22 cellular contexts compared by ENCODE assay signal in the genomic region with DNA sequence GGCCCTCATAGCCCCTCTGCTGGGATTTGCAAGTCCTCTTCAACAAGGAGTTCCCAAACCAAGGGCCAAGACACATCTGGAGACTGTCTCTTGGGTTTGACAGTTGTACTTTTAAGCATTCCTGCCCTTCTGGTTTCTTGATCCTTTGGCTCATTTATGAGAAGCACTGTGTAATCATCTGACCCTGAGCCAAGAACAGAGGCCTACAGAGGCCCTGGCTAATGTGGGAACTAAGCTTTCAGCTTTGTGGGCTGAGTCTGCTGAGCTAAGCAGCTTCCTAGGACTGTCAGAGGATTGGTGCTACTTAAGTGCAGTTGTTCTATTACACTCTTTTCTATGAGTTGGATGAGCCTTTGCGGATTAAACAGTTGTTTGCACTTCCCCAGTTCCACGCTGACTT.
"Had no signal": no experiment of that assay in that cellular context is flagged by ENCODE, and none has a peak within 500 bp of the region (broad histone marks: within the 10 kb centered on the region; RNA-seq: fewer than 3 reads in every experiment).

No MANE protein-coding gene starts in this region.

- H3K4me1 ChIP-seq: SJSA1 had no signal

- H3K9me3 ChIP-seq: SJSA1 had no signal

- DNase-seq: activated CD4-positive, alpha-beta T cell treated with anti-CD3 and anti-CD28 coated beads for 48 hours; activated CD4-positive, alpha-beta T cell treated with anti-CD3 and anti-CD28 coated beads, Interleukin-2, amount 50 U/mL, for 4 hours; activated CD4-positive, CD25-positive, alpha-beta regulatory T cell treated with anti-CD3 and anti-CD28 coated beads, Interleukin-2, amount 50 U/mL, for 72 hours; activated CD8-positive, alpha-beta T cell treated with anti-CD3 and anti-CD28 coated beads, Interleukin-2, amount 10 ng/mL, durations not matched to agents 7 days and 5 days; activated effector memory CD4-positive, alpha-beta T cell treated with Interleukin-2 at 50 U/mL for 16 hours; activated naive CD4-positive, alpha-beta T cell; activated T-cell treated with anti-CD3 and anti-CD28 coated beads, Interleukin-2, amount 50 U/mL, for 24 hours; amygdala; brain microvascular endothelial cell; Karpas-422; NCI-H1105 treated with DMSO at 0.1 percent for 48 hours; NCI-H1436 treated with DMSO at 0.1 percent for 48 hours; NCI-H187; NCI-H2081; NCI-H446; NCI-H524; PC-3; SHP77 had no signal

- H3K4me3 ChIP-seq: K562, SJSA1 had no signal

- ATAC-seq: activated CD8-positive, alpha-beta T cell treated with anti-CD3 and anti-CD28 coated beads, Interleukin-2, amount 10 ng/mL, durations not matched to agents 7 days and 5 days; K562; PC-3; SK-N-SH treated with all-trans-retinoic acid at 6 μM for 48 hours; WTC11 had no signal

- H3K27me3 ChIP-seq: brain microvascular endothelial cell, SJSA1 had no signal

- H3K36me3 ChIP-seq: brain microvascular endothelial cell, SJSA1 had no signal

- H3K27ac ChIP-seq: brain microvascular endothelial cell, SJSA1 had no signal
